9 cellular contexts compared by ENCODE assay signal in the genomic region with DNA sequence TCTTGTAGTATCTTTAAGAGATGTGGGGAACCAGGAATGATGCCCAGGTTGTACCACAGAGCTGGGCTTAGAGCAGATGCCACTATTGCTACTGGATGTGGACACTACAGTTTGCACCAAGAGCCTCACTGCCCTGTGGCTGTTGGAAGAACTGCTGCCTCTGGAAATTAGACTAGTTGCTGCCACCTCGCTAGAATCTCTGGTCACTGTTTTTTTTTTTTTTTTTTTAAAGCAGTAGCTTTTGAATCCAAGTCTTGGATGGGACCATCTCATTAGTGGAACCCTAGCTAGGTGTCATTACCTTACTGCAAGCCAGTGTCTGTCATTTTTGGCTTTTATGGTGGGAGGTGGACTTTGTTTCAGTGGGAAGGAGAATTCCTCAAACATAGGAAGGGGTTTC.
DNase-seq lines count a peak whose midpoint lies in the region; ATAC-seq and TF ChIP-seq lines count a peak whose summit lies in the region.
"Had no signal": no experiment of that assay in that cellular context is flagged by ENCODE, and none has a peak within 500 bp of the region (broad histone marks: within the 10 kb centered on the region; RNA-seq: fewer than 3 reads in every experiment).

No MANE protein-coding gene starts in this region.

- H3K27ac Mint-ChIP-seq in effector memory CD8-positive, alpha-beta T cell: no peak overlapping the region
- no peak overlapping the region for H3K27ac Mint-ChIP-seq in progenitor cell of endocrine pancreas

- peaks cover 28 to 38% of the 10 kb centered on the region in 2 donors for H3K4me1 Mint-ChIP-seq in effector memory CD8-positive, alpha-beta T cell (ENCODE audit: low read depth in 2 of 2)
- no peaks in the 10 kb centered on the region for H3K4me1 Mint-ChIP-seq in progenitor cell of endocrine pancreas (ENCODE audit: low read depth)

- peak; percentile 6 for DNase-seq in DMS114 treated with DMSO at 0.1 percent for 48 hours (lab: John Stamatoyannopoulos, UW; ENCODE audit: unreplicated experiment)
- DNase-seq in MV-4-11 (lab: John Stamatoyannopoulos, UW): peak; percentile 11
- no peak for DNase-seq in effector memory CD8-positive, alpha-beta T cell
- no peak for DNase-seq in progenitor cell of endocrine pancreas (ENCODE audit: low spot score, unreplicated experiment)
- no peak for DNase-seq in GF-D8 (lab: John Stamatoyannopoulos, UW)
- no peak for DNase-seq in MG63

- H3K4me3 ChIP-seq in MG63: no peak overlapping the region
- H3K4me3 ChIP-seq: suprapubic skin had no signal

- no peaks in the 10 kb centered on the region for H3K9me3 ChIP-seq in MG63
- H3K9me3 ChIP-seq: suprapubic skin had no signal

- H3K27me3 ChIP-seq in MG63: no peaks in the 10 kb centered on the region
- H3K27me3 ChIP-seq: suprapubic skin had no signal

- H3K9me3 Mint-ChIP-seq in effector memory CD8-positive, alpha-beta T cell: peaks cover 0 to 2% of the 10 kb centered on the region in 2 donors
- no peaks in the 10 kb centered on the region for H3K9me3 Mint-ChIP-seq in progenitor cell of endocrine pancreas (ENCODE audit: low read depth)

- H3K36me3 Mint-ChIP-seq in effector memory CD8-positive, alpha-beta T cell (ENCODE audit: insufficient read depth): no peaks in the 10 kb centered on the region
- H3K36me3 Mint-ChIP-seq in progenitor cell of endocrine pancreas (ENCODE audit: insufficient read depth): peaks cover 1% of the 10 kb centered on the region

- H3K36me3 ChIP-seq in MG63: no peaks in the 10 kb centered on the region
- H3K36me3 ChIP-seq: suprapubic skin had no signal

- TF ChIP-seq CTCF in progenitor cell of endocrine pancreas (IDR thresholded peaks at IDR 0.05; ENCODE audit: unreplicated experiment): peak; percentile 20

- ATAC-seq in effector memory CD8-positive, alpha-beta T cell (replicated peaks): peak; percentile 41
- ATAC-seq in GM18517 (IDR thresholded peaks at IDR 0.05; ENCODE audit: unreplicated experiment): no peak
- ATAC-seq in GM18519 (IDR thresholded peaks at IDR 0.05; ENCODE audit: low FRiP score, unreplicated experiment): no peak

- H3K4me3 Mint-ChIP-seq in effector memory CD8-positive, alpha-beta T cell: no peak overlapping the region
- no peak overlapping the region for H3K4me3 Mint-ChIP-seq in progenitor cell of endocrine pancreas (ENCODE audit: low read depth)

- no peaks in the 10 kb centered on the region for H3K27me3 Mint-ChIP-seq in effector memory CD8-positive, alpha-beta T cell
- H3K27me3 Mint-ChIP-seq in progenitor cell of endocrine pancreas: no peaks in the 10 kb centered on the region

Comparison
In these comparisons a context has a peak if more than half of its experiments do, and no peak if none do; other contexts are left out.
1. DNase-seq: peak in DMS114 treated with DMSO at 0.1 percent for 48 hours (single experiment) and MV-4-11 (single experiment); none in effector memory CD8-positive, alpha-beta T cell (0 of 3), progenitor cell of endocrine pancreas (single experiment), GF-D8 (single experiment) and MG63 (single experiment).